In genomic region chr7:35204850-35205249, GRCh38 we compare ENCODE assay signal across 2 cellular contexts. TPM values are rescaled to one million over a fixed set of nuclear protein-coding genes. Genes with fewer than 3 reads are reported as not detected.
"Had no signal": no experiment of that assay in that cellular context is flagged by ENCODE, and none has a peak within 500 bp of the region (broad histone marks: within the 10 kb centered on the region; RNA-seq: fewer than 3 reads in every experiment).

No MANE protein-coding gene starts in this region.

RNA-seq across cellular contexts. Expression of gene TBX20, which starts 49.0 kb away (rescaled TPM):
- total RNA-seq: HT-29 had no signal
- polyA plus RNA-seq: IgD-negative memory B cell had no signal
